8 cellular contexts compared by ENCODE assay signal in genomic region chr6:43768983-43769525, GRCh38. TPM values are rescaled to one million over a fixed set of nuclear protein-coding genes. Genes with fewer than 3 reads are reported as not detected.
DNase-seq lines count a peak whose midpoint lies in the region; ATAC-seq and TF ChIP-seq lines count a peak whose summit lies in the region.

No MANE protein-coding gene starts in this region.

- CTCF ChIA-PET in RWPE1 (lab: Yijun Ruan, JAX): interaction anchor here (0.6 to 4.0 kb wide), 38 partner anchors 8 to 515 kb away, joined by 3 to 37 read pairs (median 4); no protein-coding TSS in a partner anchor

- peak overlapping the region; percentile 96 for H3K4me2 ChIP-seq in DOHH2 (ENCODE audit: low read length)

- no peaks in the 10 kb centered on the region for H3K9me2 ChIP-seq in DOHH2 (replicated peaks; ENCODE audit: control insufficient read depth, low read length)

- peaks cover 27% of the 10 kb centered on the region for H3K4me1 ChIP-seq in DOHH2 (ENCODE audit: control insufficient read depth, low read length)

- ATAC-seq in GM21529 (IDR thresholded peaks at IDR 0.05; ENCODE audit: unreplicated experiment) (no peak), GM18519 (IDR thresholded peaks at IDR 0.05; ENCODE audit: low FRiP score, unreplicated experiment) (no peak)

- DNase-seq in RWPE1 (ENCODE audit: low spot score): no peak
- peak; percentile 55 for DNase-seq in fibroblast of villous mesenchyme (ENCODE audit: low read depth)
- peak; percentile 94 for DNase-seq in posterior vena cava (ENCODE audit: low spot score)
- DNase-seq in SHP77 treated with DMSO at 0.1 percent for 48 hours (lab: John Stamatoyannopoulos, UW): no peak
- DNase-seq in GDM1 (lab: John Stamatoyannopoulos, UW): no peak

- peaks cover 4% of the 10 kb centered on the region; the same call in 1 of the 2 replicates for H4K20me1 ChIP-seq in DOHH2 (ENCODE audit: control insufficient read depth, insufficient read depth, low read depth, low read length)

- POLR2A ChIA-PET in RWPE1 (lab: Yijun Ruan, JAX; ENCODE audit: low non-redundant PET): interaction anchor here (1.0 to 1.7 kb wide), 3 partner anchors 44 to 182 kb away, joined by 4 to 7 read pairs (median 5); no protein-coding TSS in a partner anchor

- H3K27me3 ChIP-seq in DOHH2 (ENCODE audit: control insufficient read depth, low read length): peaks cover 12% of the 10 kb centered on the region

- peaks cover 2% of the 10 kb centered on the region; the same call in 1 of the 2 replicates for H3F3A ChIP-seq in DOHH2 (ENCODE audit: control insufficient read depth, insufficient read depth)

- H3K4me3 ChIP-seq in DOHH2 (ENCODE audit: low read length) (peak overlapping the region; percentile 91; the same call in 1 of the 2 replicates), fibroblast of villous mesenchyme (ENCODE audit: low read depth, low read length) (no peak overlapping the region)

- intact Hi-C loops in posterior vena cava (cut with DNase I): loop anchor here (2.0 to 5.0 kb wide), 2 partner anchors 303 to 310 kb away; no protein-coding TSS in a partner anchor

- peaks cover 28% of the 10 kb centered on the region for H3K36me3 ChIP-seq in DOHH2 (ENCODE audit: control insufficient read depth, low read length)

- H3K79me2 ChIP-seq in DOHH2 (ENCODE audit: control insufficient read depth, low read length): peaks cover 40% of the 10 kb centered on the region

- H3K9me3 ChIP-seq in DOHH2 (ENCODE audit: control insufficient read depth, insufficient read depth, low read length): no peaks in the 10 kb centered on the region

- H3K27ac ChIP-seq in DOHH2 (ENCODE audit: low read depth, low read length) (no peak overlapping the region), RWPE1 (peak overlapping the region; percentile 93)

- TF ChIP-seq CTCF in DOHH2 (IDR thresholded peaks at IDR 0.05; ENCODE audit: low read depth, low read length, poor library complexity, severe bottlenecking) (no peak), RWPE1 (conservative IDR thresholded peaks at IDR 0.05; ENCODE audit: low read depth) (no peak), fibroblast of villous mesenchyme (IDR thresholded peaks at IDR 0.05; ENCODE audit: insufficient read depth, low read depth, low read length) (no peak)

RNA-seq across cellular contexts. Expression of gene VEGFA, which starts 1.0 kb away (rescaled TPM):
- 84.2 and 132 TPM in 2 replicates for total RNA-seq in fibroblast of villous mesenchyme
- 10 to 100 TPM; 88.4 to 91.7 TPM for total RNA-seq in posterior vena cava

Comparison
In these comparisons a context has a peak if more than half of its experiments do, and no peak if none do; other contexts are left out.
1. DNase-seq: peak in fibroblast of villous mesenchyme (single experiment) and posterior vena cava (single experiment); none in RWPE1 (single experiment), SHP77 treated with DMSO at 0.1 percent for 48 hours (single experiment) and GDM1 (single experiment).